ENCODE assay signal across 9 cellular contexts in genomic region chr7:57438244-57438643, GRCh38. TPM values are rescaled to one million over a fixed set of nuclear protein-coding genes. Genes with fewer than 3 reads are reported as not detected.
"Had no signal": no experiment of that assay in that cellular context is flagged by ENCODE, and none has a peak within 500 bp of the region (broad histone marks: within the 10 kb centered on the region; RNA-seq: fewer than 3 reads in every experiment).

No MANE protein-coding gene starts in this region.

- H3K4me3 Mint-ChIP-seq: HFFc6, IgD-negative memory B cell had no signal

- H3K9me3 ChIP-seq: HAP-1 had no signal

- H3K4me3 ChIP-seq: GM23248, HAP-1 had no signal

- H3K36me3 ChIP-seq: HAP-1 had no signal

- H3K4me1 ChIP-seq: HAP-1 had no signal

- H3K27ac ChIP-seq: GM23248 had no signal

- H3K27ac Mint-ChIP-seq: HFFc6, IgD-negative memory B cell had no signal

- ATAC-seq: HCT116 had no signal

- H3K27me3 Mint-ChIP-seq: IgD-negative memory B cell had no signal

- H3K4me1 Mint-ChIP-seq: IgD-negative memory B cell had no signal

- DNase-seq: GM23248, GOT3, H7, HFFc6, KBM-7 had no signal

RNA-seq across cellular contexts. Expression of gene ZNF716, which starts 11.7 kb away (rescaled TPM):
- total RNA-seq: GM23248, H7, HFFc6, HT-29 had no signal
- polyA plus RNA-seq: GM23248, IgD-negative memory B cell had no signal
